Comparison of ENCODE assay signal across 8 cellular contexts in genomic region chr6:96521625-96522468, GRCh38.
DNase-seq lines count a peak whose midpoint lies in the region; ATAC-seq and TF ChIP-seq lines count a peak whose summit lies in the region.

UFL1 (plus strand) TSS chr6:96521806; CDS start chr6:96521874, 68 bp downstream.

- peak within 1 kb of the TSS; percentile 73; the same call in 1 of the 2 replicates for H2AFZ ChIP-seq in OCI-LY3 (ENCODE audit: low read depth, low read length)

- ATAC-seq in GM21515 (IDR thresholded peaks at IDR 0.05; ENCODE audit: unreplicated experiment): peak; percentile 98

- H3K27me3 ChIP-seq in OCI-LY3 (ENCODE audit: low read depth, low read length): no peaks in the 10 kb centered on the region

- H4K20me1 ChIP-seq in OCI-LY3 (ENCODE audit: insufficient read depth, low read length): no peaks in the 10 kb centered on the region

- H3K79me2 ChIP-seq in OCI-LY3 (ENCODE audit: low read length): peaks cover 30% of the 10 kb centered on the region

- peak within 1 kb of the TSS; percentile 71 for H3K27ac ChIP-seq in OCI-LY3 (ENCODE audit: low read length)

- DNase-seq in D341Med (ENCODE audit: low spot score) (peak; percentile 93), HuH-7 (ENCODE audit: low spot score) (peak; percentile 78), activated T-cell treated with anti-CD3 and anti-CD28 coated beads for 1 hour (ENCODE audit: low read depth) (peak; percentile 91), epidermal melanocyte (ENCODE audit: insufficient read length, low spot score) (peak; percentile 21), middle frontal gyrus (ENCODE audit: extremely low spot score, low spot score) (peak; percentile 95)
- peak; percentile 90 to 91 for DNase-seq in stimulated activated CD8-positive, alpha-beta memory T cell treated with anti-CD3 and anti-CD28 coated beads, Interleukin-2, amount 100 ng/mL, for 48 hours (ENCODE audit: low read depth in 2 of 2)

- H3K9ac ChIP-seq in OCI-LY3 (ENCODE audit: low read length): peak within 1 kb of the TSS; percentile 90

- peaks cover 2% of the 10 kb centered on the region for H3K36me3 ChIP-seq in OCI-LY3 (replicated peaks; ENCODE audit: low read depth, low read length)

- no peaks in the 10 kb centered on the region for H3K9me3 ChIP-seq in OCI-LY3 (ENCODE audit: insufficient read depth, low read length)

- TF ChIP-seq CTCF in OCI-LY3 (IDR thresholded peaks at IDR 0.05; ENCODE audit: low read depth, low read length): no peak

- H3K4me3 ChIP-seq in OCI-LY3 (ENCODE audit: low read length): peak within 1 kb of the TSS; percentile 89

- peak within 1 kb of the TSS; percentile 74 for H3K4me2 ChIP-seq in OCI-LY3 (ENCODE audit: low read length)

- H3K4me1 ChIP-seq in OCI-LY3 (ENCODE audit: low read length): peaks cover 16% of the 10 kb centered on the region

Comparison
In these comparisons a context has a peak if more than half of its experiments do, and no peak if none do; other contexts are left out.
1. Peak in every context shown above with its lines: DNase-seq, ATAC-seq, H3K4me3 ChIP-seq and H3K27ac ChIP-seq.
2. DNase-seq: peak in every context shown above with its lines; median percentile 95 in middle frontal gyrus; 93 in D341Med; 91 in activated T-cell treated with anti-CD3 and anti-CD28 coated beads for 1 hour; 90 in stimulated activated CD8-positive, alpha-beta memory T cell treated with anti-CD3 and anti-CD28 coated beads, Interleukin-2, amount 100 ng/mL, for 48 hours; 78 in HuH-7; 21 in epidermal melanocyte.